ENCODE assay signal across 8 cellular contexts in genomic region chr1:39398278-39399010, GRCh38.
DNase-seq lines count a peak whose midpoint lies in the region; ATAC-seq lines count a peak whose summit lies in the region.

No MANE protein-coding gene starts in this region.

- peak; percentile 19 for DNase-seq in GM19238 (ENCODE audit: insufficient read length, low spot score)
- peak; percentile 65 to 77 for DNase-seq in NOMO-1 (lab: John Stamatoyannopoulos, UW; ENCODE audit: unreplicated experiment in 2 of 2)
- peak; percentile 77 for DNase-seq in left cardiac atrium
- peak; percentile 100 for DNase-seq in renal cortical epithelial cell (ENCODE audit: low read depth)
- no peak for DNase-seq in middle frontal gyrus (ENCODE audit: extremely low spot score, low spot score)

- peak overlapping the region; percentile 80 for H3K27ac Mint-ChIP-seq in activated naive CD8-positive, alpha-beta T cell

- peak overlapping the region; percentile 44 for H3K4me3 Mint-ChIP-seq in activated naive CD8-positive, alpha-beta T cell

- H3K36me3 Mint-ChIP-seq in activated naive CD8-positive, alpha-beta T cell = no peaks in the 10 kb centered on the region

- peaks cover 64% of the 10 kb centered on the region for H3K4me1 Mint-ChIP-seq in activated naive CD8-positive, alpha-beta T cell (ENCODE audit: low read depth)

- intact Hi-C loops in left cardiac atrium (cut with DNase I) = no loop called here

- H3K27me3 Mint-ChIP-seq in activated naive CD8-positive, alpha-beta T cell = no peaks in the 10 kb centered on the region

- ATAC-seq in left cardiac atrium (peak; percentile 67 to 94), GM18867 (IDR thresholded peaks at IDR 0.05; ENCODE audit: unreplicated experiment) (no peak), HG03108 (IDR thresholded peaks at IDR 0.05; ENCODE audit: unreplicated experiment) (no peak)

- H3K9me3 Mint-ChIP-seq in activated naive CD8-positive, alpha-beta T cell (ENCODE audit: low read depth) = no peaks in the 10 kb centered on the region

Comparison
In these comparisons a context has a peak if more than half of its experiments do, and no peak if none do; other contexts are left out.
1. ATAC-seq: peak in left cardiac atrium (2 of 2); none in GM18867 (single experiment) and HG03108 (single experiment).